ENCODE assay signal across 1 cellular context in genomic region chr20:23482138-23482537, GRCh38.
TF ChIP-seq lines count a peak whose summit lies in the region.

No MANE protein-coding gene starts in this region.

TF ChIP-seq in HepG2, 621 proteins besides CTCF, POLR2A, EP300 and RAD21 (continued from another document):
- no peak for TF ChIP-seq ZNF607 (CRISPR knock-in tag; IDR thresholded peaks at IDR 0.05; ENCODE audit: borderline replicate concordance)
- TF ChIP-seq PHB2 (IDR thresholded peaks at IDR 0.05; ENCODE audit: partially characterized antibody): no peak
- TF ChIP-seq TCF7 (IDR thresholded peaks at IDR 0.05; ENCODE audit: low read depth): 0 out of 2 replicates have a peak, but pooled peaks have one; percentile 27
- TF ChIP-seq SOX5 (CRISPR knock-in tag; IDR thresholded peaks at IDR 0.05; ENCODE audit: borderline replicate concordance): peak; percentile 81; the same call in 1 of the 2 replicates
- peak; percentile 26; the same call in 1 of the 2 replicates for TF ChIP-seq NCOR1 (IDR thresholded peaks at IDR 0.05; ENCODE audit: borderline replicate concordance, low read length)
- TF ChIP-seq ARID5B (CRISPR knock-in tag; IDR thresholded peaks at IDR 0.05): 0 out of 2 replicates have a peak, but pooled peaks have one; percentile 7
- TF ChIP-seq AFF4 (CRISPR knock-in tag; IDR thresholded peaks at IDR 0.05): no peak
